1 cellular context compared by ENCODE assay signal in the genomic region with DNA sequence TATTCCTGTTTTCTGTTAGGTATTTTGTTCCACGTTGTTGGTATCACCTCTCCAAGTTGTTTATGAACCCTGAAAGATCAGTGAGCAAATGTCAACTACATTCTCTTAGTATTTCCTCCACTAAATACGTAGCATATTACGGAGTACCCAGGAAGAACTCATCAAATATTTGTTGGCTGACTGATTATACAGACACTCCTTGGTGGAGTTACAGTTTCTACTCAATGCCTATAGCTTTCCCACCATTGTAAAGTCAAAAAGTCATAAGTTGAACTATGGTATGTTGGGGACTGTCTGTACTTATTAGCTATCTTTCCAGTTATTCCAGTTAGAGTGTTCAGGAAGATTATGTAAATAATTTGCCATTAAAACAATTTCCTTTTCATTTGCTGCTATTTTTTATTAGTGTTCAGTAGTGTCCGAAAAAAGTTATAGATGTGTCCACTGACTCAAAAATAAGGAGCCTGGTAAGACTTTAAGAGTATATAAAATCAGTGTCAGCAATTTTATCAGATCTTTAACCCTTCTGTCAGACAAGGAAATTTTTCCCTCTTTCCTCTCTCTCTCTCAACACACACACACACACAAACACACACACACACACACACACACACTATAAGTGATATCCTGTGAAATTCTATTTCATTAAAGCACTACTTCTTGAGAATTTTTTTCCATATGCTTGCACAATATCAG.
TF ChIP-seq lines count a peak whose summit lies in the region.

No MANE protein-coding gene starts in this region.

TF ChIP-seq in HEK293T, 16 proteins besides CTCF, POLR2A, EP300 and RAD21:
- TF ChIP-seq LEF1 (IDR thresholded peaks at IDR 0.05; ENCODE audit: borderline replicate concordance) (no peak), NFRKB (IDR thresholded peaks at IDR 0.05) (no peak), SP1 (IDR thresholded peaks at IDR 0.05) (no peak), SUZ12 (IDR thresholded peaks at IDR 0.05) (no peak), CTBP1 (IDR thresholded peaks at IDR 0.05; ENCODE audit: borderline replicate concordance) (no peak), TARDBP (IDR thresholded peaks at IDR 0.05) (no peak), ZNF384 (IDR thresholded peaks at IDR 0.05) (no peak), FOXM1 (IDR thresholded peaks at IDR 0.05; ENCODE audit: borderline replicate concordance) (no peak), FOXA1 (IDR thresholded peaks at IDR 0.05) (no peak), L3MBTL2 (conservative IDR thresholded peaks at IDR 0.05) (no peak), ELF4 (IDR thresholded peaks at IDR 0.05) (no peak), FOXK2 (IDR thresholded peaks at IDR 0.05) (no peak), BHLHE40 (IDR thresholded peaks at IDR 0.05; ENCODE audit: borderline replicate concordance) (no peak)
- TF ChIP-seq, protein P1, sequence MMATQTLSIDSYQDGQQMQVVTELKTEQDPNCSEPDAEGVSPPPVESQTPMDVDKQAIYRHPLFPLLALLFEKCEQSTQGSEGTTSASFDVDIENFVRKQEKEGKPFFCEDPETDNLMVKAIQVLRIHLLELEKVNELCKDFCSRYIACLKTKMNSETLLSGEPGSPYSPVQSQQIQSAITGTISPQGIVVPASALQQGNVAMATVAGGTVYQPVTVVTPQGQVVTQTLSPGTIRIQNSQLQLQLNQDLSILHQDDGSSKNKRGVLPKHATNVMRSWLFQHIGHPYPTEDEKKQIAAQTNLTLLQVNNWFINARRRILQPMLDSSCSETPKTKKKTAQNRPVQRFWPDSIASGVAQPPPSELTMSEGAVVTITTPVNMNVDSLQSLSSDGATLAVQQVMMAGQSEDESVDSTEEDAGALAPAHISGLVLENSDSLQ (IDR thresholded peaks at IDR 0.05) = no peak
